In genomic region chr19:10769533-10770491, GRCh38 we compare ENCODE assay signal across 8 cellular contexts.
A peak's percentile ranks its signal among the peaks of the same experiment; 100 is the strongest.
DNase-seq lines count a peak whose midpoint lies in the region; ATAC-seq lines count a peak whose summit lies in the region.

No MANE protein-coding gene starts in this region.

- no peaks in the 10 kb centered on the region for H3K27me3 Mint-ChIP-seq in T-helper 2 cell treated with Interferon-gamma antibody and Interleukin-4, amounts not matched to agents 5 μg/mL and 100 μg/mL, for 36 hours (ENCODE audit: low read depth)

- H3K9me3 Mint-ChIP-seq in T-helper 2 cell treated with Interferon-gamma antibody and Interleukin-4, amounts not matched to agents 5 μg/mL and 100 μg/mL, for 36 hours, result no peaks in the 10 kb centered on the region

- peaks cover 29% of the 10 kb centered on the region for H3K4me1 Mint-ChIP-seq in T-helper 2 cell treated with Interferon-gamma antibody and Interleukin-4, amounts not matched to agents 5 μg/mL and 100 μg/mL, for 36 hours (ENCODE audit: low read depth)

- peaks cover 22% of the 10 kb centered on the region for H3K36me3 Mint-ChIP-seq in T-helper 2 cell treated with Interferon-gamma antibody and Interleukin-4, amounts not matched to agents 5 μg/mL and 100 μg/mL, for 36 hours (ENCODE audit: low read depth)

- DNase-seq in GM03348 (ENCODE audit: low spot score), result peak; percentile 29
- DNase-seq in T-helper 2 cell treated with Interferon-gamma antibody and Interleukin-4, amounts not matched to agents 5 μg/mL and 100 μg/mL, for 36 hours (ENCODE audit: low spot score), result no peak
- peak; percentile 42 for DNase-seq in foreskin melanocyte
- peak in 50 of 56 donors; percentile 8 to 80 (median 62) for DNase-seq in nucleus accumbens (lab: John Stamatoyannopoulos, UW)
- no peak for DNase-seq in activated T-cell treated with anti-CD3 and anti-CD28 coated beads for 4 hours
- DNase-seq in RKO (ENCODE audit: low spot score), result no peak
- no peak for DNase-seq in cortex of kidney (lab: John Stamatoyannopoulos, UW)

- ATAC-seq in GM21447 (IDR thresholded peaks at IDR 0.05; ENCODE audit: unreplicated experiment), result no peak

- H3K27ac Mint-ChIP-seq in T-helper 2 cell treated with Interferon-gamma antibody and Interleukin-4, amounts not matched to agents 5 μg/mL and 100 μg/mL, for 36 hours, result peak overlapping the region; percentile 68

- no peak overlapping the region for H3K4me3 Mint-ChIP-seq in T-helper 2 cell treated with Interferon-gamma antibody and Interleukin-4, amounts not matched to agents 5 μg/mL and 100 μg/mL, for 36 hours

Comparison
In these comparisons a context has a peak if more than half of its experiments do, and no peak if none do; other contexts are left out.
1. DNase-seq: peak in GM03348 (single experiment), foreskin melanocyte (single experiment) and nucleus accumbens (50 of 56); none in T-helper 2 cell treated with Interferon-gamma antibody and Interleukin-4, amounts not matched to agents 5 μg/mL and 100 μg/mL, for 36 hours (single experiment), activated T-cell treated with anti-CD3 and anti-CD28 coated beads for 4 hours (single experiment), RKO (single experiment) and cortex of kidney (single experiment).